25 cellular contexts compared by ENCODE assay signal in genomic region chr14:67343601-67344230, GRCh38. TPM values are rescaled to one million over a fixed set of nuclear protein-coding genes. Genes with fewer than 3 reads are reported as not detected.
DNase-seq lines count a peak whose midpoint lies in the region; ATAC-seq, FAIRE-seq and TF ChIP-seq lines count a peak whose summit lies in the region.
"Had no signal": no experiment of that assay in that cellular context is flagged by ENCODE, and none has a peak within 500 bp of the region (broad histone marks: within the 10 kb centered on the region; RNA-seq: fewer than 3 reads in every experiment).

No MANE protein-coding gene starts in this region.

- no peaks in the 10 kb centered on the region for H3K4me1 Mint-ChIP-seq in nephron progenitor cell
- H3K4me1 Mint-ChIP-seq: activated CD4-positive, alpha-beta T cell treated with anti-CD3 and anti-CD28 coated beads, Interleukin-2, amount 10 ng/mL, durations not matched to agents 7 days and 5 days; activated naive CD4-positive, alpha-beta T cell treated with anti-CD3 and anti-CD28 coated beads, Interleukin-2, amount 50 U/mL, for 24 hours; CD14-positive monocyte; H9; neural crest cell had no signal

- no peak overlapping the region for H3K4me3 ChIP-seq in PC-3 (ENCODE audit: low read length)
- no peak overlapping the region for H3K4me3 ChIP-seq in endothelial cell of umbilical vein (replicated peaks in 1 of 3; ENCODE audit: insufficient read depth in 1 of 3, low read depth in 1 of 3, low read length in 3 of 3)
- H3K4me3 ChIP-seq: pancreas had no signal

- peak overlapping the region; percentile 62 for H3K27ac Mint-ChIP-seq in nephron progenitor cell
- H3K27ac Mint-ChIP-seq: activated CD4-positive, alpha-beta T cell treated with anti-CD3 and anti-CD28 coated beads, Interleukin-2, amount 10 ng/mL, durations not matched to agents 7 days and 5 days; H9; T-helper 2 cell treated with Interferon-gamma antibody and Interleukin-4, amounts not matched to agents 5 μg/mL and 100 μg/mL, for 36 hours; type B pancreatic cell had no signal

- POLR2A ChIA-PET in PC-3 (lab: Charles Lee; ENCODE audit: unreplicated experiment) (no interaction called here), endothelial cell of umbilical vein (lab: Charles Lee) (interaction anchor here (0.7 kb wide), 1 partner anchor 92 kb away, joined by 3 read pairs; no protein-coding TSS in a partner anchor)

- no peaks in the 10 kb centered on the region for H4K20me1 ChIP-seq in PC-3 (ENCODE audit: low read length)
- H4K20me1 ChIP-seq in endothelial cell of umbilical vein (replicated peaks; ENCODE audit: control insufficient read depth, extremely low read depth, insufficient read depth, low read length): no peaks in the 10 kb centered on the region

- no peak overlapping the region for H3K9ac ChIP-seq in PC-3 (ENCODE audit: low read length)
- H3K9ac ChIP-seq in endothelial cell of umbilical vein (replicated peaks; ENCODE audit: extremely low read depth, insufficient read depth, low read length): no peak overlapping the region

- no peak overlapping the region for H2AFZ ChIP-seq in PC-3 (ENCODE audit: low read length)
- no peak overlapping the region for H2AFZ ChIP-seq in endothelial cell of umbilical vein (ENCODE audit: low read depth, low read length)

- H3K4me3 Mint-ChIP-seq in nephron progenitor cell: no peak overlapping the region
- H3K4me3 Mint-ChIP-seq: activated CD4-positive, alpha-beta T cell treated with anti-CD3 and anti-CD28 coated beads, Interleukin-2, amount 10 ng/mL, durations not matched to agents 7 days and 5 days; activated naive CD4-positive, alpha-beta T cell treated with anti-CD3 and anti-CD28 coated beads, Interleukin-2, amount 50 U/mL, for 24 hours; CD14-positive monocyte; H9; neural crest cell; T-helper 2 cell treated with Interferon-gamma antibody and Interleukin-4, amounts not matched to agents 5 μg/mL and 100 μg/mL, for 36 hours; type B pancreatic cell had no signal

- peak overlapping the region; percentile 35 for H3K27ac ChIP-seq in PC-3 (ENCODE audit: low read length)
- no peak overlapping the region for H3K27ac ChIP-seq in endothelial cell of umbilical vein (ENCODE audit: insufficient read depth, low read depth, low read length)
- H3K27ac ChIP-seq: 22Rv1, pancreas had no signal

- H3K4me1 ChIP-seq in PC-3 (ENCODE audit: insufficient read depth, low read length): peaks cover 11% of the 10 kb centered on the region
- H3K4me1 ChIP-seq in endothelial cell of umbilical vein (ENCODE audit: control insufficient read depth, extremely low read depth, insufficient read depth, low read length): peaks cover 3% of the 10 kb centered on the region
- H3K4me1 ChIP-seq: pancreas had no signal

- no peaks in the 10 kb centered on the region for H3K9me1 ChIP-seq in endothelial cell of umbilical vein (replicated peaks; ENCODE audit: control insufficient read depth, extremely low read depth, insufficient read depth, low read length)

- BruUV-seq in PC-3 (replicated peaks; lab: Mats Ljungman, UMichigan): TSS peak; percentile 5
- no TSS peak for BruUV-seq in endothelial cell of umbilical vein (replicated peaks; lab: Mats Ljungman, UMichigan)

- H3K27me3 ChIP-seq in PC-3 (ENCODE audit: low read length): no peaks in the 10 kb centered on the region
- H3K27me3 ChIP-seq in endothelial cell of umbilical vein (ENCODE audit: control insufficient read depth in 2 of 2, insufficient read depth in 2 of 2, low read length in 2 of 2): no peaks in the 10 kb centered on the region
- H3K27me3 ChIP-seq: pancreas had no signal

- H3K36me3 ChIP-seq in PC-3 (ENCODE audit: low read depth, low read length): peaks cover 26% of the 10 kb centered on the region
- H3K36me3 ChIP-seq in endothelial cell of umbilical vein (ENCODE audit: control insufficient read depth in 2 of 2, extremely low read depth in 1 of 2, insufficient read depth in 2 of 2, low read length in 2 of 2): peaks cover 5 to 7% of the 10 kb centered on the region in 2 experiments

- H3K27me3 Mint-ChIP-seq in nephron progenitor cell (ENCODE audit: low read depth, poor library complexity): no peaks in the 10 kb centered on the region
- H3K27me3 Mint-ChIP-seq: activated CD4-positive, alpha-beta T cell treated with anti-CD3 and anti-CD28 coated beads, Interleukin-2, amount 10 ng/mL, durations not matched to agents 7 days and 5 days; activated naive CD4-positive, alpha-beta T cell treated with anti-CD3 and anti-CD28 coated beads, Interleukin-2, amount 50 U/mL, for 24 hours; type B pancreatic cell had no signal

- intact Hi-C loops in PC-3 (cut with micrococcal nuclease) (no loop called here), endothelial cell of umbilical vein (cut with micrococcal nuclease) (loop anchor here (5.0 kb wide), 1 partner anchor 101 kb away; the partner anchor contains the start of gene PALS1), Right ventricle myocardium inferior (cut with DNase I) (no loop called here)

- H3K79me2 ChIP-seq in PC-3 (ENCODE audit: low read length) (no peaks in the 10 kb centered on the region), endothelial cell of umbilical vein (ENCODE audit: control insufficient read depth, insufficient read depth, low read length) (no peaks in the 10 kb centered on the region)

- peak; percentile 6 to 45 for ATAC-seq in activated CD4-positive, CD25-positive, alpha-beta regulatory T cell treated with anti-CD3 and anti-CD28 coated beads, Interleukin-2, amount 50 U/mL, for 24 hours
- ATAC-seq in PC-3 (peak; percentile 88), HG03469 (IDR thresholded peaks at IDR 0.05; ENCODE audit: unreplicated experiment) (no peak), Right ventricle myocardium inferior (no peak), HG03159 (IDR thresholded peaks at IDR 0.05; ENCODE audit: unreplicated experiment) (no peak)
- ATAC-seq: left cardiac atrium, pancreas had no signal

- H3K9me3 ChIP-seq in PC-3 (ENCODE audit: low read length): no peaks in the 10 kb centered on the region
- H3K9me3 ChIP-seq in endothelial cell of umbilical vein (replicated peaks; ENCODE audit: control insufficient read depth, insufficient read depth, low read length): no peaks in the 10 kb centered on the region
- H3K9me3 ChIP-seq: pancreas had no signal

- FAIRE-seq in endothelial cell of umbilical vein (lab: Jason Lieb, UNC): peak; percentile 55
- FAIRE-seq: pancreas, small intestine had no signal

- H3K36me3 Mint-ChIP-seq in nephron progenitor cell (ENCODE audit: low read depth): peaks cover 56% of the 10 kb centered on the region

- no peak for DNase-seq in activated CD4-positive, CD25-positive, alpha-beta regulatory T cell (lab: John Stamatoyannopoulos, UW)
- DNase-seq in PC-3: peak; percentile 60
- peak; percentile 35 for DNase-seq in endothelial cell of umbilical vein (ENCODE audit: low read depth, low spot score)
- DNase-seq in nephron progenitor cell: no peak
- DNase-seq in Right ventricle myocardium inferior (ENCODE audit: missing footprints): no peak
- DNase-seq: activated CD4-positive, alpha-beta T cell treated with anti-CD3 and anti-CD28 coated beads, Interleukin-2, amount 10 ng/mL, durations not matched to agents 7 days and 5 days; Calu3; DMS79 treated with DMSO at 0.1 percent for 48 hours; foreskin melanocyte; H9; Karpas-422; left cardiac atrium; pancreas; Right ventricle myocardium superior; small intestine; stimulated activated CD8-positive, alpha-beta memory T cell treated with anti-CD3 and anti-CD28 coated beads, Interleukin-4, amount 100 ng/mL, for 48 hours had no signal

- peaks cover 10% of the 10 kb centered on the region for H3K9me3 Mint-ChIP-seq in nephron progenitor cell
- H3K9me3 Mint-ChIP-seq: activated CD4-positive, alpha-beta T cell treated with anti-CD3 and anti-CD28 coated beads, Interleukin-2, amount 10 ng/mL, durations not matched to agents 7 days and 5 days; activated naive CD4-positive, alpha-beta T cell treated with anti-CD3 and anti-CD28 coated beads, Interleukin-2, amount 50 U/mL, for 24 hours; T-helper 2 cell treated with Interferon-gamma antibody and Interleukin-4, amounts not matched to agents 5 μg/mL and 100 μg/mL, for 36 hours; type B pancreatic cell had no signal

- no peaks in the 10 kb centered on the region for H3F3A ChIP-seq in PC-3 (ENCODE audit: low read length, unreplicated experiment)

- CTCF ChIA-PET in PC-3 (lab: Charles Lee): interaction anchor here (0.6 kb wide), 1 partner anchor 85 kb away, joined by 3 read pairs; no protein-coding TSS in a partner anchor
- CTCF ChIA-PET in endothelial cell of umbilical vein (lab: Charles Lee): interaction anchor here (1.0 to 1.3 kb wide), 2 partner anchors 16 to 177 kb away, joined by 3 to 6 read pairs; partner anchors contain the start of genes ATP6V1D and EIF2S1

- H3K9me2 ChIP-seq in PC-3 (replicated peaks; ENCODE audit: low read length): no peaks in the 10 kb centered on the region

- dilution Hi-C loops in endothelial cell of umbilical vein (cut with MboI; ENCODE audit: extremely low pct_ligation_motif_present, low sequenced_read_pairs): no loop called here

- no peak for TF ChIP-seq POLR2A in endothelial cell of umbilical vein (IDR thresholded peaks at IDR 0.05; ENCODE audit: low read depth, low read length)

- TF ChIP-seq CTCF in PC-3 (conservative IDR thresholded peaks at IDR 0.05; ENCODE audit: low read depth, low read length): no peak
- no peak for TF ChIP-seq CTCF in endothelial cell of umbilical vein (IDR thresholded peaks at IDR 0.05; ENCODE audit: extremely low read depth in 1 of 2, insufficient read depth in 1 of 2, low read depth in 1 of 2, low read length in 2 of 2)
- no peak for TF ChIP-seq CTCF in nephron progenitor cell (IDR thresholded peaks at IDR 0.05)

- H3K4me2 ChIP-seq in PC-3 (ENCODE audit: low read length): 0 out of 2 replicates have a peak overlapping the region, but pooled peaks have one; percentile 7
- no peak overlapping the region for H3K4me2 ChIP-seq in endothelial cell of umbilical vein (ENCODE audit: insufficient read depth, low read length)

RNA-seq across cellular contexts. Expression of gene ATP6V1D, which starts 15.9 kb away (rescaled TPM):
- total RNA-seq in PC-3 (2014; rRNA removed): 69.6 and 85.9 TPM in 2 replicates
- 60.7 and 63.1 TPM in 2 replicates for total RNA-seq in endothelial cell of umbilical vein
- polyA plus RNA-seq in endothelial cell of umbilical vein: 27.8 and 28.6 TPM in 2 replicates
- polyA plus RNA-seq in endothelial cell of umbilical vein (2011; cell fraction: cytosol; rRNA removed): 33.2 and 33.3 TPM in 2 replicates
- 21.0 and 26.0 TPM in 2 replicates for polyA plus RNA-seq in endothelial cell of umbilical vein (2011; cell fraction: nucleus; rRNA removed)
- polyA plus RNA-seq in endothelial cell of umbilical vein (2012): 60.6 and 80.7 TPM in 2 replicates
- polyA minus RNA-seq in endothelial cell of umbilical vein: 37.5 and 41.0 TPM in 2 replicates
- polyA minus RNA-seq in endothelial cell of umbilical vein (2011; cell fraction: cytosol; rRNA and poly(A)+ RNA removed): 39.0 TPM
- 61.0 and 63.1 TPM in 2 replicates for polyA minus RNA-seq in endothelial cell of umbilical vein (2011; cell fraction: nucleus; rRNA and poly(A)+ RNA removed)
- 156 TPM for total RNA-seq in Right ventricle myocardium inferior

RNA-seq across cellular contexts. Expression of gene EIF2S1, which starts 16.4 kb away (rescaled TPM):
- total RNA-seq in PC-3 (2014; rRNA removed): 345 and 415 TPM in 2 replicates
- total RNA-seq in endothelial cell of umbilical vein: 130 and 135 TPM in 2 replicates
- 20.2 and 36.8 TPM in 2 replicates for polyA plus RNA-seq in endothelial cell of umbilical vein
- 64.9 and 85.2 TPM in 2 replicates for polyA plus RNA-seq in endothelial cell of umbilical vein (2011; cell fraction: cytosol; rRNA removed)
- 31.1 and 55.5 TPM in 2 replicates for polyA plus RNA-seq in endothelial cell of umbilical vein (2011; cell fraction: nucleus; rRNA removed)
- polyA plus RNA-seq in endothelial cell of umbilical vein (2012): 161 and 284 TPM in 2 replicates
- 86.2 and 99.6 TPM in 2 replicates for polyA minus RNA-seq in endothelial cell of umbilical vein
- polyA minus RNA-seq in endothelial cell of umbilical vein (2011; cell fraction: cytosol; rRNA and poly(A)+ RNA removed): 125 TPM
- polyA minus RNA-seq in endothelial cell of umbilical vein (2011; cell fraction: nucleus; rRNA and poly(A)+ RNA removed): 12.5 and 21.0 TPM in 2 replicates
- 101 TPM for total RNA-seq in Right ventricle myocardium inferior

Comparison
In these comparisons a context has a peak if more than half of its experiments do, and no peak if none do; other contexts are left out.
1. ATAC-seq: peak in activated CD4-positive, CD25-positive, alpha-beta regulatory T cell treated with anti-CD3 and anti-CD28 coated beads, Interleukin-2, amount 50 U/mL, for 24 hours (2 of 2) and PC-3 (single experiment); none in HG03469 (single experiment), Right ventricle myocardium inferior (single experiment) and HG03159 (single experiment).
2. DNase-seq: peak in PC-3 (single experiment) and endothelial cell of umbilical vein (single experiment); none in activated CD4-positive, CD25-positive, alpha-beta regulatory T cell (0 of 4), nephron progenitor cell (single experiment) and Right ventricle myocardium inferior (single experiment).